13 cellular contexts compared by ENCODE assay signal in genomic region chr16:58614212-58614611, GRCh38. TPM values are rescaled to one million over a fixed set of nuclear protein-coding genes. Genes with fewer than 3 reads are reported as not detected.
DNase-seq lines count a peak whose midpoint lies in the region; ATAC-seq and TF ChIP-seq lines count a peak whose summit lies in the region.
"Had no signal": no experiment of that assay in that cellular context is flagged by ENCODE, and none has a peak within 500 bp of the region (broad histone marks: within the 10 kb centered on the region; RNA-seq: fewer than 3 reads in every experiment).

No MANE protein-coding gene starts in this region.

- ATAC-seq in PC-3 (peak; percentile 81), HG03159 (IDR thresholded peaks at IDR 0.05; ENCODE audit: unreplicated experiment) (no peak), HG02763 (IDR thresholded peaks at IDR 0.05; ENCODE audit: unreplicated experiment) (no peak)
- peak; percentile 90 for ATAC-seq in stimulated activated effector memory CD8-positive, alpha-beta T cell treated with anti-CD3 and anti-CD28 coated beads, Interleukin-12 subunit alpha, Interleukin-12 subunit beta, amount 100 ng/mL, for 72 hours
- ATAC-seq: sciatic nerve had no signal

- no peak overlapping the region for H3K4me3 Mint-ChIP-seq in activated naive CD4-positive, alpha-beta T cell treated with anti-CD3 and anti-CD28 coated beads for 36 hours
- H3K4me3 Mint-ChIP-seq in stimulated activated effector memory CD8-positive, alpha-beta T cell treated with anti-CD3 and anti-CD28 coated beads, Interleukin-12 subunit alpha, Interleukin-12 subunit beta, amount 100 ng/mL, for 72 hours: no peak overlapping the region

- H3K4me1 Mint-ChIP-seq in activated naive CD4-positive, alpha-beta T cell treated with anti-CD3 and anti-CD28 coated beads for 36 hours (ENCODE audit: low read depth): peaks cover 24% of the 10 kb centered on the region
- peaks cover 38% of the 10 kb centered on the region for H3K4me1 Mint-ChIP-seq in stimulated activated effector memory CD8-positive, alpha-beta T cell treated with anti-CD3 and anti-CD28 coated beads, Interleukin-12 subunit alpha, Interleukin-12 subunit beta, amount 100 ng/mL, for 72 hours

- no peak overlapping the region for H3K4me2 ChIP-seq in PC-3 (ENCODE audit: low read length)

- H3K27me3 ChIP-seq in PC-3 (ENCODE audit: low read length): no peaks in the 10 kb centered on the region
- H3K27me3 ChIP-seq: cardiac muscle cell had no signal

- H3K79me2 ChIP-seq in PC-3 (ENCODE audit: low read length): peaks cover 95% of the 10 kb centered on the region

- peaks cover 4% of the 10 kb centered on the region; the same call in 1 of the 2 replicates for H3K36me3 ChIP-seq in PC-3 (ENCODE audit: low read depth, low read length)

- no peaks in the 10 kb centered on the region for H3K9me2 ChIP-seq in PC-3 (replicated peaks; ENCODE audit: low read length)

- no peak overlapping the region for H3K4me3 ChIP-seq in PC-3 (ENCODE audit: low read length)
- H3K4me3 ChIP-seq: cardiac muscle cell had no signal

- no peaks in the 10 kb centered on the region for H3K27me3 Mint-ChIP-seq in activated naive CD4-positive, alpha-beta T cell treated with anti-CD3 and anti-CD28 coated beads for 36 hours (ENCODE audit: low read depth)

- H3K4me1 ChIP-seq in PC-3 (ENCODE audit: insufficient read depth, low read length): peaks cover 15% of the 10 kb centered on the region

- no peak for TF ChIP-seq CTCF in PC-3 (conservative IDR thresholded peaks at IDR 0.05; ENCODE audit: low read depth, low read length)

- peaks cover 20% of the 10 kb centered on the region for H3K36me3 Mint-ChIP-seq in activated naive CD4-positive, alpha-beta T cell treated with anti-CD3 and anti-CD28 coated beads for 36 hours (ENCODE audit: low read depth)
- H3K36me3 Mint-ChIP-seq in stimulated activated effector memory CD8-positive, alpha-beta T cell treated with anti-CD3 and anti-CD28 coated beads, Interleukin-12 subunit alpha, Interleukin-12 subunit beta, amount 100 ng/mL, for 72 hours: peaks cover 87% of the 10 kb centered on the region

- CTCF ChIA-PET in activated naive CD4-positive, alpha-beta T cell treated with anti-CD3 and anti-CD28 coated beads for 36 hours (lab: Charles Lee): no interaction called here
- CTCF ChIA-PET in PC-3 (lab: Charles Lee): no interaction called here

- H3K9me3 Mint-ChIP-seq in activated naive CD4-positive, alpha-beta T cell treated with anti-CD3 and anti-CD28 coated beads for 36 hours: peaks cover 1% of the 10 kb centered on the region
- no peaks in the 10 kb centered on the region for H3K9me3 Mint-ChIP-seq in stimulated activated effector memory CD8-positive, alpha-beta T cell treated with anti-CD3 and anti-CD28 coated beads, Interleukin-12 subunit alpha, Interleukin-12 subunit beta, amount 100 ng/mL, for 72 hours

- no peaks in the 10 kb centered on the region for H3F3A ChIP-seq in PC-3 (ENCODE audit: low read length, unreplicated experiment)

- POLR2A ChIA-PET in PC-3 (lab: Charles Lee; ENCODE audit: unreplicated experiment): interaction anchor here (0.6 kb wide), 1 partner anchor 325 kb away, joined by 3 read pairs; no protein-coding TSS in a partner anchor

- no peak for DNase-seq in activated naive CD4-positive, alpha-beta T cell treated with anti-CD3 and anti-CD28 coated beads for 36 hours
- no peak for DNase-seq in activated naive CD4-positive, alpha-beta T cell treated with Interleukin-2 at 50 U/mL for 16 hours
- peak; percentile 70 for DNase-seq in PC-3
- peak; percentile 69 for DNase-seq in fibroblast of gingiva (ENCODE audit: low read depth)
- DNase-seq in stimulated activated effector memory CD8-positive, alpha-beta T cell treated with anti-CD3 and anti-CD28 coated beads, Interleukin-12 subunit alpha, Interleukin-12 subunit beta, amount 100 ng/mL, for 72 hours (ENCODE audit: low spot score in 2 of 2): no peak
- no peak for DNase-seq in NCI-H1417 treated with DMSO at 0.1 percent for 48 hours (lab: John Stamatoyannopoulos, UW)
- DNase-seq: activated naive CD4-positive, alpha-beta T cell; effector CD8-positive, alpha-beta T cell; NCI-H1092 treated with DMSO at 0.1 percent for 48 hours had no signal

- no peak overlapping the region for H3K9ac ChIP-seq in PC-3 (ENCODE audit: low read length)

- H3K27ac ChIP-seq in PC-3 (ENCODE audit: low read length): no peak overlapping the region
- H3K27ac ChIP-seq: cardiac muscle cell had no signal

- no peaks in the 10 kb centered on the region; the same call in 1 of the 2 replicates for H4K20me1 ChIP-seq in PC-3 (ENCODE audit: low read length)

- no TSS peak for BruUV-seq in PC-3 (replicated peaks; lab: Mats Ljungman, UMichigan)

- no peak overlapping the region for H2AFZ ChIP-seq in PC-3 (ENCODE audit: low read length)

- H3K9me3 ChIP-seq in PC-3 (ENCODE audit: low read length): no peaks in the 10 kb centered on the region

- intact Hi-C loops in activated naive CD4-positive, alpha-beta T cell treated with anti-CD3 and anti-CD28 coated beads for 36 hours (cut with micrococcal nuclease): no loop called here
- intact Hi-C loops in PC-3 (cut with micrococcal nuclease): no loop called here

- peak overlapping the region; percentile 13 for H3K27ac Mint-ChIP-seq in activated naive CD4-positive, alpha-beta T cell treated with anti-CD3 and anti-CD28 coated beads for 36 hours
- peak overlapping the region; percentile 74 for H3K27ac Mint-ChIP-seq in stimulated activated effector memory CD8-positive, alpha-beta T cell treated with anti-CD3 and anti-CD28 coated beads, Interleukin-12 subunit alpha, Interleukin-12 subunit beta, amount 100 ng/mL, for 72 hours

RNA-seq across cellular contexts. Expression of gene CNOT1, which starts 15.4 kb away (rescaled TPM):
- total RNA-seq in activated naive CD4-positive, alpha-beta T cell treated with anti-CD3 and anti-CD28 coated beads for 36 hours: 100 to 1,000 TPM; 283 to 287 TPM
- 132 and 135 TPM in 2 replicates for total RNA-seq in PC-3 (2014; rRNA removed)

Comparison
In these comparisons a context has a peak if more than half of its experiments do, and no peak if none do; other contexts are left out.
1. DNase-seq: peak in PC-3 (single experiment) and fibroblast of gingiva (single experiment); none in activated naive CD4-positive, alpha-beta T cell treated with anti-CD3 and anti-CD28 coated beads for 36 hours (single experiment), activated naive CD4-positive, alpha-beta T cell treated with Interleukin-2 at 50 U/mL for 16 hours (single experiment), stimulated activated effector memory CD8-positive, alpha-beta T cell treated with anti-CD3 and anti-CD28 coated beads, Interleukin-12 subunit alpha, Interleukin-12 subunit beta, amount 100 ng/mL, for 72 hours (0 of 2) and NCI-H1417 treated with DMSO at 0.1 percent for 48 hours (single experiment).
2. ATAC-seq: peak in PC-3 (single experiment) and stimulated activated effector memory CD8-positive, alpha-beta T cell treated with anti-CD3 and anti-CD28 coated beads, Interleukin-12 subunit alpha, Interleukin-12 subunit beta, amount 100 ng/mL, for 72 hours (single experiment); none in HG03159 (single experiment) and HG02763 (single experiment).